In genomic region chr16:75593825-75594820, GRCh38 we compare ENCODE assay signal across 9 cellular contexts. TPM values are rescaled to one million over a fixed set of nuclear protein-coding genes. Genes with fewer than 3 reads are reported as not detected.
A peak's percentile ranks its signal among the peaks of the same experiment; 100 is the strongest.
DNase-seq lines count a peak whose midpoint lies in the region; ATAC-seq and TF ChIP-seq lines count a peak whose summit lies in the region.
"Had no signal": no experiment of that assay in that cellular context is flagged by ENCODE, and none has a peak within 500 bp of the region (broad histone marks: within the 10 kb centered on the region; RNA-seq: fewer than 3 reads in every experiment).

No MANE protein-coding gene starts in this region.

- intact Hi-C loops in head of caudate nucleus (cut with DNase I) (no loop called here), esophagus muscularis mucosa (cut with DNase I) (loop anchor here (10.0 kb wide), 1 partner anchor 119 kb away; no protein-coding TSS in a partner anchor)

- H3K4me1 Mint-ChIP-seq in WTC11 = peaks cover 48% of the 10 kb centered on the region

- TF ChIP-seq CTCF in DND-41 (IDR thresholded peaks at IDR 0.05; ENCODE audit: borderline replicate concordance, extremely low read depth, low read length, poor library complexity, severe bottlenecking) = no peak
- no peak for TF ChIP-seq CTCF in Loucy (conservative IDR thresholded peaks at IDR 0.05; ENCODE audit: low read length)
- no peak for TF ChIP-seq CTCF in WTC11 (IDR thresholded peaks at IDR 0.05)
- TF ChIP-seq CTCF in esophagus muscularis mucosa (IDR thresholded peaks at IDR 0.05) = no peak

- CTCF ChIA-PET in WTC11 (lab: Charles Lee) = interaction anchor here (0.5 to 1.0 kb wide), 3 partner anchors 29 to 79 kb away, joined by 3 to 4 read pairs (median 3); partner anchors contain the start of gene ADAT1

- DNase-seq in DND-41 = peak; percentile 55
- peak; percentile 44 for DNase-seq in WTC11 (ENCODE audit: low spot score)
- no peak for DNase-seq in head of caudate nucleus
- no peak for DNase-seq in nucleus accumbens (lab: John Stamatoyannopoulos, UW)
- no peak for DNase-seq in esophagus muscularis mucosa (ENCODE audit: extremely low spot score)
- no peak for DNase-seq in mesenteric fat pad (ENCODE audit: low spot score)

- H3K36me3 ChIP-seq in DND-41 (ENCODE audit: insufficient read depth, low read length) (peaks cover 40% of the 10 kb centered on the region), Loucy (ENCODE audit: insufficient read depth, low read length) (peaks cover 7% of the 10 kb centered on the region; the same call in 1 of the 2 replicates), iPS-18a (ENCODE audit: control insufficient read depth, low read depth, low read length) (peaks cover 7% of the 10 kb centered on the region), esophagus muscularis mucosa (peaks cover 11 to 24% (median 17%) of the 10 kb centered on the region in 4 donors)

- H3K36me3 Mint-ChIP-seq in WTC11 = peaks cover 18% of the 10 kb centered on the region

- peaks cover 10% of the 10 kb centered on the region for H3K9me3 Mint-ChIP-seq in WTC11

- H3F3A ChIP-seq in Loucy (ENCODE audit: low read depth) = 0 out of 2 replicates have a peak, but pooled peaks cover 3% of the 10 kb centered on the region

- peak; percentile 95 for ATAC-seq in DND-41 (ENCODE audit: insufficient read depth, low read depth)
- peak; percentile 96 for ATAC-seq in WTC11
- ATAC-seq: sciatic nerve had no signal

- H3K79me2 ChIP-seq in DND-41 (ENCODE audit: insufficient read depth, low read length) (no peaks in the 10 kb centered on the region), Loucy (ENCODE audit: insufficient read depth, low read length) (no peaks in the 10 kb centered on the region)

- no peaks in the 10 kb centered on the region for H3K9me3 ChIP-seq in DND-41 (ENCODE audit: insufficient read depth, low read length, severe bottlenecking)
- H3K9me3 ChIP-seq in Loucy (ENCODE audit: insufficient read depth, low read depth, low read length) = no peaks in the 10 kb centered on the region
- no peaks in the 10 kb centered on the region for H3K9me3 ChIP-seq in iPS-18a (ENCODE audit: control insufficient read depth, low read depth, low read length)
- peaks cover 0 to 5% (median 0%) of the 10 kb centered on the region in 4 donors for H3K9me3 ChIP-seq in esophagus muscularis mucosa

- TF ChIP-seq POLR2A in esophagus muscularis mucosa (IDR thresholded peaks at IDR 0.05; ENCODE audit: low read depth) = no peak

- H3K9me2 ChIP-seq in Loucy (replicated peaks; ENCODE audit: low read depth, low read length) = no peaks in the 10 kb centered on the region

- H3K4me1 ChIP-seq in DND-41 (ENCODE audit: insufficient read depth, low read length) (peaks cover 13% of the 10 kb centered on the region), Loucy (ENCODE audit: insufficient read depth, low read length, poor library complexity, severe bottlenecking) (peaks cover 14% of the 10 kb centered on the region), iPS-18a (ENCODE audit: control insufficient read depth, low read depth, low read length) (peaks cover 28% of the 10 kb centered on the region), esophagus muscularis mucosa (peaks cover 20 to 32% (median 31%) of the 10 kb centered on the region in 4 donors)

- H3K4me3 ChIP-seq in DND-41 (ENCODE audit: low read depth in 1 of 2, low read length in 2 of 2) (no peak overlapping the region), Loucy (ENCODE audit: low read length, poor library complexity, severe bottlenecking) (peak overlapping the region; percentile 27), iPS-18a (ENCODE audit: low read length) (peak overlapping the region; percentile 11), esophagus muscularis mucosa (no peak overlapping the region)

- H3K27ac ChIP-seq in DND-41 (ENCODE audit: low read length) = peak overlapping the region; percentile 56
- H3K27ac ChIP-seq in iPS-18a (ENCODE audit: low read length) = peak overlapping the region; percentile 42
- H3K27ac ChIP-seq in esophagus muscularis mucosa (replicated peaks in 1 of 4) = peak overlapping the region in 1 of 4 donors; percentile 4

- peak overlapping the region; percentile 7; the same call in 1 of the 2 replicates for H3K9ac ChIP-seq in DND-41 (ENCODE audit: low read depth, low read length)
- H3K9ac ChIP-seq in Loucy (ENCODE audit: low read depth, low read length, poor library complexity, severe bottlenecking) = no peak overlapping the region
- H3K9ac ChIP-seq in iPS-18a (ENCODE audit: low read length) = peak overlapping the region; percentile 26

- H4K20me1 ChIP-seq in DND-41 (ENCODE audit: insufficient read depth, low read length) = 0 out of 2 replicates have a peak, but pooled peaks cover 3% of the 10 kb centered on the region
- no peaks in the 10 kb centered on the region for H4K20me1 ChIP-seq in Loucy (ENCODE audit: insufficient read depth, low read length, poor library complexity, severe bottlenecking)

- POLR2A ChIA-PET in WTC11 (lab: Charles Lee) = interaction anchor here (0.6 kb wide), 1 partner anchor 138 kb away, joined by 5 read pairs; no protein-coding TSS in a partner anchor

- 70% methylated on average over 17 of the region's 17 CpGs for WGBS in esophagus muscularis mucosa

- H2AFZ ChIP-seq in DND-41 (ENCODE audit: low read depth, low read length) = no peak overlapping the region
- H2AFZ ChIP-seq in Loucy (ENCODE audit: low read length) = no peak overlapping the region

- H3K4me2 ChIP-seq in DND-41 (ENCODE audit: insufficient read depth, low read length) (0 out of 2 replicates have a peak overlapping the region, but pooled peaks have one; percentile 7), Loucy (ENCODE audit: low read depth, low read length, poor library complexity, severe bottlenecking) (peak overlapping the region; percentile 57)

- no peak for TF ChIP-seq EP300 in esophagus muscularis mucosa (IDR thresholded peaks at IDR 0.05)

- H3K27me3 Mint-ChIP-seq in WTC11 (ENCODE audit: low read depth) = no peaks in the 10 kb centered on the region

- H3K27ac Mint-ChIP-seq in WTC11 = peak overlapping the region; percentile 84

- peak overlapping the region; percentile 48 for H3K4me3 Mint-ChIP-seq in WTC11

- H3K27me3 ChIP-seq in DND-41 (ENCODE audit: insufficient read depth, low read length, poor library complexity) = no peaks in the 10 kb centered on the region
- H3K27me3 ChIP-seq in Loucy (ENCODE audit: insufficient read depth, low read length, poor library complexity, severe bottlenecking) = no peaks in the 10 kb centered on the region
- H3K27me3 ChIP-seq in iPS-18a (ENCODE audit: control insufficient read depth, insufficient read depth, low read length) = no peaks in the 10 kb centered on the region
- no peaks in the 10 kb centered on the region for H3K27me3 ChIP-seq in esophagus muscularis mucosa

TF ChIP-seq in WTC11, 78 proteins besides CTCF, POLR2A, EP300 and RAD21 (continues in another document):
- TF ChIP-seq NFE2L1 (CRISPR knock-in tag; IDR thresholded peaks at IDR 0.05) (0 out of 2 replicates have a peak, but pooled peaks have one; percentile 18), ATF6 (CRISPR knock-in tag; IDR thresholded peaks at IDR 0.05) (no peak), AR (CRISPR knock-in tag; IDR thresholded peaks at IDR 0.05) (no peak), NR3C1 (CRISPR knock-in tag; conservative IDR thresholded peaks at IDR 0.05; ENCODE audit: low read depth) (no peak), CBFB (CRISPR knock-in tag; IDR thresholded peaks at IDR 0.05; ENCODE audit: low read depth) (no peak)

RNA-seq across cellular contexts. Expression of gene GABARAPL2, which starts 27.9 kb away (rescaled TPM):
- total RNA-seq in WTC11 (2021) (60.8 to 63.7 TPM (median 62.7 TPM) in 3 replicates), esophagus muscularis mucosa (100 to 1,000 TPM in 2 of 4 donors, 10 to 100 TPM in 2; 84.5 to 114 (median 101) TPM), mesenteric fat pad (102 TPM)

RNA-seq across cellular contexts. Expression of gene ADAT1, which starts 29.0 kb away (rescaled TPM):
- 45.3 to 48.1 TPM (median 46.0 TPM) in 3 replicates for total RNA-seq in WTC11 (2021)
- 10 to 100 TPM; 17.0 to 33.6 (median 22.7) TPM for total RNA-seq in esophagus muscularis mucosa
- total RNA-seq in mesenteric fat pad = 32.6 TPM

RNA-seq across cellular contexts. Expression of gene TMEM231, which starts 38.1 kb away (rescaled TPM):
- 9.2 to 12.0 TPM (median 10.7 TPM) in 3 replicates for total RNA-seq in WTC11 (2021)
- total RNA-seq in esophagus muscularis mucosa = 10 to 100 TPM in 2 of 4 donors, 1 to 10 TPM in 2; 6.8 to 15.5 (median 10.5) TPM
- 7.2 TPM for total RNA-seq in mesenteric fat pad

RNA-seq across cellular contexts. Expression of gene KARS1, which starts 53.3 kb away (rescaled TPM):
- 163 to 199 TPM (median 169 TPM) in 3 replicates for total RNA-seq in WTC11 (2021)
- total RNA-seq in esophagus muscularis mucosa = 100 to 1,000 TPM in 3 of 4 donors, 10 to 100 TPM in 1; 95.1 to 120 (median 102) TPM
- 101 TPM for total RNA-seq in mesenteric fat pad

RNA-seq across cellular contexts. Expression of gene TERF2IP, which starts 53.5 kb away (rescaled TPM):
- total RNA-seq in WTC11 (2021) = 14.7 to 15.2 TPM (median 14.7 TPM) in 3 replicates
- 10 to 100 TPM; 62.3 to 83.7 (median 64.1) TPM for total RNA-seq in esophagus muscularis mucosa
- total RNA-seq in mesenteric fat pad = 46.3 TPM

Comparison
In these comparisons a context has a peak if more than half of its experiments do, and no peak if none do; other contexts are left out.
1. DNase-seq: peak in DND-41 (single experiment) and WTC11 (single experiment); none in head of caudate nucleus (0 of 42), nucleus accumbens (0 of 56), esophagus muscularis mucosa (single experiment) and mesenteric fat pad (single experiment).
2. H3K4me3 ChIP-seq: peak in Loucy (single experiment) and iPS-18a (single experiment); none in DND-41 (0 of 2) and esophagus muscularis mucosa (0 of 4).